ENCODE assay signal across 1 cellular context in genomic region chr10:100507357-100507732, GRCh38.
TF ChIP-seq lines count a peak whose summit lies in the region.

No MANE protein-coding gene starts in this region.

TF ChIP-seq in HepG2, 621 proteins besides CTCF, POLR2A, EP300 and RAD21:
- TF ChIP-seq HHEX (CRISPR knock-in tag; IDR thresholded peaks at IDR 0.05) (no peak), GTF3A (CRISPR knock-in tag; conservative IDR thresholded peaks at IDR 0.05) (no peak), ZNF776 (CRISPR knock-in tag; IDR thresholded peaks at IDR 0.05) (no peak), REST (IDR thresholded peaks at IDR 0.05; ENCODE audit: borderline replicate concordance in 1 of 2, low read depth in 1 of 2, low read length in 2 of 2) (no peak)
